In the genomic region with DNA sequence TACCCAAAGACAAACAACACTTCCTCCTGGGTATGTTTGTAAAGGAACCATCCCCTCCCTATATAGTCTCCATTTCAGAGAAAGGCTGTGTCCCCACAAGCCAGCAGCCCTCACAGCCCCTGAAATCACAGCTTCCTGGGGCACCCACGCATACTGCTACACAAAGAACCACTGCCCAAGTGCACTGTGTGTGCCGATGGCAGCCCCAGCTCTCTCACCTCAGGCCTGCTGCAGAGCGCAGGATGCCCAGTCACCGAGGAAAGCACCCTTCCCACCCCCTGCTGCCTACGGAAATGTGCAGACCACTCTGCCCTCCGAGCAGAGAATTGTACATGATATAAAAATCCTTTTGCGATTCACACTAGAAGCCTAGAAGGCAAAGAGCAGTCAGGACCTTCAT, we compare ENCODE assay signal across 2 cellular contexts.
TF ChIP-seq lines count a peak whose summit lies in the region.

No MANE protein-coding gene starts in this region.

TF ChIP-seq in GM23338, 12 proteins besides CTCF, POLR2A, EP300 and RAD21:
- TF ChIP-seq EZH2 (IDR thresholded peaks at IDR 0.05; ENCODE audit: low read depth, unreplicated experiment) = no peak
- TF ChIP-seq ZNF114 (CRISPR knock-in tag; IDR thresholded peaks at IDR 0.05) = no peak
- TF ChIP-seq, protein P1, sequence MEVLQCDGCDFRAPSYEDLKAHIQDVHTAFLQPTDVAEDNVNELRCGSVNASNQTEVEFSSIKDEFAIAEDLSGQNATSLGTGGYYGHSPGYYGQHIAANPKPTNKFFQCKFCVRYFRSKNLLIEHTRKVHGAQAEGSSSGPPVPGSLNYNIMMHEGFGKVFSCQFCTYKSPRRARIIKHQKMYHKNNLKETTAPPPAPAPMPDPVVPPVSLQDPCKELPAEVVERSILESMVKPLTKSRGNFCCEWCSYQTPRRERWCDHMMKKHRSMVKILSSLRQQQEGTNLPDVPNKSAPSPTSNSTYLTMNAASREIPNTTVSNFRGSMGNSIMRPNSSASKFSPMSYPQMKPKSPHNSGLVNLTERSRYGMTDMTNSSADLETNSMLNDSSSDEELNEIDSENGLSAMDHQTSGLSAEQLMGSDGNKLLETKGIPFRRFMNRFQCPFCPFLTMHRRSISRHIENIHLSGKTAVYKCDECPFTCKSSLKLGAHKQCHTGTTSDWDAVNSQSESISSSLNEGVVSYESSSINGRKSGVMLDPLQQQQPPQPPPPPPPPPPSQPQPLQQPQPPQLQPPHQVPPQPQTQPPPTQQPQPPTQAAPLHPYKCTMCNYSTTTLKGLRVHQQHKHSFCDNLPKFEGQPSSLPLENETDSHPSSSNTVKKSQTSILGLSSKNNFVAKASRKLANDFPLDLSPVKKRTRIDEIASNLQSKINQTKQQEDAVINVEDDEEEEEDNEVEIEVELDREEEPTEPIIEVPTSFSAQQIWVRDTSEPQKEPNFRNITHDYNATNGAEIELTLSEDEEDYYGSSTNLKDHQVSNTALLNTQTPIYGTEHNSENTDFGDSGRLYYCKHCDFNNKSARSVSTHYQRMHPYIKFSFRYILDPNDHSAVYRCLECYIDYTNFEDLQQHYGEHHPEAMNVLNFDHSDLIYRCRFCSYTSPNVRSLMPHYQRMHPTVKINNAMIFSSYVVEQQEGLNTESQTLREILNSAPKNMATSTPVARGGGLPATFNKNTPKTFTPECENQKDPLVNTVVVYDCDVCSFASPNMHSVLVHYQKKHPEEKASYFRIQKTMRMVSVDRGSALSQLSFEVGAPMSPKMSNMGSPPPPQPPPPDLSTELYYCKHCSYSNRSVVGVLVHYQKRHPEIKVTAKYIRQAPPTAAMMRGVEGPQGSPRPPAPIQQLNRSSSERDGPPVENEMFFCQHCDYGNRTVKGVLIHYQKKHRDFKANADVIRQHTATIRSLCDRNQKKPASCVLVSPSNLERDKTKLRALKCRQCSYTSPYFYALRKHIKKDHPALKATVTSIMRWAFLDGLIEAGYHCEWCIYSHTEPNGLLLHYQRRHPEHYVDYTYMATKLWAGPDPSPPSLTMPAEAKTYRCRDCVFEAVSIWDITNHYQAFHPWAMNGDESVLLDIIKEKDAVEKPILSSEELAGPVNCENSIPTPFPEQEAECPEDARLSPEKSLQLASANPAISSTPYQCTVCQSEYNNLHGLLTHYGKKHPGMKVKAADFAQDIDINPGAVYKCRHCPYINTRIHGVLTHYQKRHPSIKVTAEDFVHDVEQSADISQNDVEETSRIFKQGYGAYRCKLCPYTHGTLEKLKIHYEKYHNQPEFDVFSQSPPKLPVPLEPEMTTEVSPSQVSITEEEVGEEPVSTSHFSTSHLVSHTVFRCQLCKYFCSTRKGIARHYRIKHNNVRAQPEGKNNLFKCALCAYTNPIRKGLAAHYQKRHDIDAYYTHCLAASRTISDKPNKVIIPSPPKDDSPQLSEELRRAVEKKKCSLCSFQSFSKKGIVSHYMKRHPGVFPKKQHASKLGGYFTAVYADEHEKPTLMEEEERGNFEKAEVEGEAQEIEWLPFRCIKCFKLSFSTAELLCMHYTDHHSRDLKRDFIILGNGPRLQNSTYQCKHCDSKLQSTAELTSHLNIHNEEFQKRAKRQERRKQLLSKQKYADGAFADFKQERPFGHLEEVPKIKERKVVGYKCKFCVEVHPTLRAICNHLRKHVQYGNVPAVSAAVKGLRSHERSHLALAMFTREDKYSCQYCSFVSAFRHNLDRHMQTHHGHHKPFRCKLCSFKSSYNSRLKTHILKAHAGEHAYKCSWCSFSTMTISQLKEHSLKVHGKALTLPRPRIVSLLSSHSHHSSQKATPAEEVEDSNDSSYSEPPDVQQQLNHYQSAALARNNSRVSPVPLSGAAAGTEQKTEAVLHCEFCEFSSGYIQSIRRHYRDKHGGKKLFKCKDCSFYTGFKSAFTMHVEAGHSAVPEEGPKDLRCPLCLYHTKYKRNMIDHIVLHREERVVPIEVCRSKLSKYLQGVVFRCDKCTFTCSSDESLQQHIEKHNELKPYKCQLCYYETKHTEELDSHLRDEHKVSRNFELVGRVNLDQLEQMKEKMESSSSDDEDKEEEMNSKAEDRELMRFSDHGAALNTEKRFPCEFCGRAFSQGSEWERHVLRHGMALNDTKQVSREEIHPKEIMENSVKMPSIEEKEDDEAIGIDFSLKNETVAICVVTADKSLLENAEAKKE (CRISPR knock-in tag; IDR thresholded peaks at IDR 0.05) = no peak
- TF ChIP-seq REST (IDR thresholded peaks at IDR 0.05; ENCODE audit: unreplicated experiment) = no peak
- no peak for TF ChIP-seq CREB1 (CRISPR knock-in tag; IDR thresholded peaks at IDR 0.05; ENCODE audit: low read depth)
- no peak for TF ChIP-seq ZNF331 (CRISPR knock-in tag; IDR thresholded peaks at IDR 0.05; ENCODE audit: low read depth)
- TF ChIP-seq, protein P2, sequence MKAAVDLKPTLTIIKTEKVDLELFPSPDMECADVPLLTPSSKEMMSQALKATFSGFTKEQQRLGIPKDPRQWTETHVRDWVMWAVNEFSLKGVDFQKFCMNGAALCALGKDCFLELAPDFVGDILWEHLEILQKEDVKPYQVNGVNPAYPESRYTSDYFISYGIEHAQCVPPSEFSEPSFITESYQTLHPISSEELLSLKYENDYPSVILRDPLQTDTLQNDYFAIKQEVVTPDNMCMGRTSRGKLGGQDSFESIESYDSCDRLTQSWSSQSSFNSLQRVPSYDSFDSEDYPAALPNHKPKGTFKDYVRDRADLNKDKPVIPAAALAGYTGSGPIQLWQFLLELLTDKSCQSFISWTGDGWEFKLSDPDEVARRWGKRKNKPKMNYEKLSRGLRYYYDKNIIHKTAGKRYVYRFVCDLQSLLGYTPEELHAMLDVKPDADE (IDR thresholded peaks at IDR 0.05) = no peak

TF ChIP-seq in HepG2, 621 proteins besides CTCF, POLR2A, EP300 and RAD21:
- no peak for TF ChIP-seq ELF3 (CRISPR knock-in tag; IDR thresholded peaks at IDR 0.05)
- TF ChIP-seq RORA (CRISPR knock-in tag; IDR thresholded peaks at IDR 0.05) = no peak
- TF ChIP-seq MBNL3 (CRISPR knock-in tag; conservative IDR thresholded peaks at IDR 0.05) = no peak
- TF ChIP-seq ZNF792 (CRISPR knock-in tag; IDR thresholded peaks at IDR 0.05) = no peak
